8 cellular contexts compared by ENCODE assay signal in genomic region chr9:98263482-98264357, GRCh38. TPM values are rescaled to one million over a fixed set of nuclear protein-coding genes. Genes with fewer than 3 reads are reported as not detected.
DNase-seq lines count a peak whose midpoint lies in the region; ATAC-seq, FAIRE-seq and TF ChIP-seq lines count a peak whose summit lies in the region.

No MANE protein-coding gene starts in this region.

- H3K27me3 ChIP-seq in upper lobe of right lung, result no peaks in the 10 kb centered on the region

- no peak overlapping the region for H3K27ac Mint-ChIP-seq in activated naive CD4-positive, alpha-beta T cell treated with anti-CD3 and anti-CD28 coated beads for 36 hours

- peak; percentile 99 for FAIRE-seq in H54 (lab: Jason Lieb, UNC)

- no peak overlapping the region for H3K27ac ChIP-seq in upper lobe of right lung

- intact Hi-C loops in activated naive CD4-positive, alpha-beta T cell treated with anti-CD3 and anti-CD28 coated beads for 36 hours (cut with micrococcal nuclease), result loop anchor here (1.0 to 2.0 kb wide), 5 partner anchors 58 to 553 kb away; no protein-coding TSS in a partner anchor
- intact Hi-C loops in head of caudate nucleus (cut with DNase I), result loop anchor here (5.0 kb wide), 2 partner anchors 56 to 191 kb away; no protein-coding TSS in a partner anchor
- intact Hi-C loops in posterior cingulate gyrus (cut with DNase I), result loop anchor here (1.0 to 2.0 kb wide), 3 partner anchors 58 to 341 kb away; partner anchors contain the start of gene TRMO
- intact Hi-C loops in upper lobe of right lung (cut with DNase I), result loop anchor here (5.0 kb wide), 1 partner anchor 56 kb away; no protein-coding TSS in a partner anchor

- TF ChIP-seq CTCF in upper lobe of right lung (IDR thresholded peaks at IDR 0.05), result peak; percentile 92

- DNase-seq in DMS153 (lab: John Stamatoyannopoulos, UW) (peak; percentile 50), H54 (ENCODE audit: insufficient read length, low spot score) (peak; percentile 72), NAMALWA (ENCODE audit: low spot score) (peak; percentile 89), head of caudate nucleus (peak; percentile 72 to 93 (median 87)), posterior cingulate gyrus (peak; percentile 58 to 98 (median 84)), upper lobe of right lung (peak; percentile 87)
- DNase-seq in activated naive CD4-positive, alpha-beta T cell treated with anti-CD3 and anti-CD28 coated beads for 36 hours, result peak; percentile 93

- CTCF ChIA-PET in activated naive CD4-positive, alpha-beta T cell treated with anti-CD3 and anti-CD28 coated beads for 36 hours (lab: Charles Lee), result interaction anchor here (0.6 to 3.1 kb wide), 14 partner anchors 8 to 693 kb away, joined by 3 to 44 read pairs (median 4); partner anchors contain the start of gene TBC1D2

- H3K36me3 ChIP-seq in upper lobe of right lung, result no peaks in the 10 kb centered on the region

- no peak overlapping the region for H3K4me3 Mint-ChIP-seq in activated naive CD4-positive, alpha-beta T cell treated with anti-CD3 and anti-CD28 coated beads for 36 hours

- no peaks in the 10 kb centered on the region for H3K4me1 ChIP-seq in upper lobe of right lung

- TF ChIP-seq POLR2A in H54 (IDR thresholded peaks at IDR 0.05; ENCODE audit: low read depth, low read length), result no peak

- H3K4me1 Mint-ChIP-seq in activated naive CD4-positive, alpha-beta T cell treated with anti-CD3 and anti-CD28 coated beads for 36 hours (ENCODE audit: low read depth), result no peaks in the 10 kb centered on the region

- H3K27me3 Mint-ChIP-seq in activated naive CD4-positive, alpha-beta T cell treated with anti-CD3 and anti-CD28 coated beads for 36 hours (ENCODE audit: low read depth), result no peaks in the 10 kb centered on the region

- ATAC-seq in SK-N-SH treated with all-trans-retinoic acid at 6 μM for 48 hours, result peak; percentile 100
- ATAC-seq in upper lobe of right lung, result peak; percentile 100

- H3K36me3 Mint-ChIP-seq in activated naive CD4-positive, alpha-beta T cell treated with anti-CD3 and anti-CD28 coated beads for 36 hours (ENCODE audit: low read depth), result no peaks in the 10 kb centered on the region

- no peaks in the 10 kb centered on the region for H3K9me3 ChIP-seq in upper lobe of right lung

- no peaks in the 10 kb centered on the region for H3K9me3 Mint-ChIP-seq in activated naive CD4-positive, alpha-beta T cell treated with anti-CD3 and anti-CD28 coated beads for 36 hours

- no peak overlapping the region for H3K4me3 ChIP-seq in upper lobe of right lung

TF ChIP-seq in SK-N-SH treated with all-trans-retinoic acid at 6 μM for 48 hours, 23 proteins besides CTCF, POLR2A, EP300 and RAD21:
- TF ChIP-seq RARB (CRISPR knock-in tag; IDR thresholded peaks at IDR 0.05) (no peak), ISL1 (CRISPR knock-in tag; IDR thresholded peaks at IDR 0.05) (no peak), BACH2 (CRISPR knock-in tag; IDR thresholded peaks at IDR 0.05; ENCODE audit: borderline replicate concordance) (no peak), CREB5 (CRISPR knock-in tag; IDR thresholded peaks at IDR 0.05; ENCODE audit: low read depth) (no peak), ZFP3 (CRISPR knock-in tag; IDR thresholded peaks at IDR 0.05) (no peak), ZFP30 (CRISPR knock-in tag; IDR thresholded peaks at IDR 0.05) (no peak), POU6F1 (CRISPR knock-in tag; IDR thresholded peaks at IDR 0.05; ENCODE audit: borderline replicate concordance, low read depth) (no peak), PPARA (CRISPR knock-in tag; IDR thresholded peaks at IDR 0.05; ENCODE audit: borderline replicate concordance) (no peak), TCF4 (CRISPR knock-in tag; IDR thresholded peaks at IDR 0.05; ENCODE audit: borderline replicate concordance) (no peak), CSDC2 (CRISPR knock-in tag; IDR thresholded peaks at IDR 0.05) (no peak)

RNA-seq across cellular contexts. Expression of gene TBC1D2, which starts 8.3 kb away (rescaled TPM):
- total RNA-seq in activated naive CD4-positive, alpha-beta T cell treated with anti-CD3 and anti-CD28 coated beads for 36 hours, result 1 to 10 TPM; 2.4 to 2.5 TPM
- 71.8 TPM for total RNA-seq in upper lobe of right lung

Comparison
In these comparisons a context has a peak if more than half of its experiments do, and no peak if none do; other contexts are left out.
1. RNA of gene TBC1D2, which starts 8.3 kb away (total RNA-seq): 71.8 TPM in upper lobe of right lung (single experiment); 2.4 to 2.5 TPM in activated naive CD4-positive, alpha-beta T cell treated with anti-CD3 and anti-CD28 coated beads for 36 hours; every median in the first group is over 10 times any median in the second.
2. Peak in every context shown above with its lines, with median percentiles within 50 percentile points of each other: DNase-seq.